ENCODE assay signal across 15 cellular contexts in the genomic region with DNA sequence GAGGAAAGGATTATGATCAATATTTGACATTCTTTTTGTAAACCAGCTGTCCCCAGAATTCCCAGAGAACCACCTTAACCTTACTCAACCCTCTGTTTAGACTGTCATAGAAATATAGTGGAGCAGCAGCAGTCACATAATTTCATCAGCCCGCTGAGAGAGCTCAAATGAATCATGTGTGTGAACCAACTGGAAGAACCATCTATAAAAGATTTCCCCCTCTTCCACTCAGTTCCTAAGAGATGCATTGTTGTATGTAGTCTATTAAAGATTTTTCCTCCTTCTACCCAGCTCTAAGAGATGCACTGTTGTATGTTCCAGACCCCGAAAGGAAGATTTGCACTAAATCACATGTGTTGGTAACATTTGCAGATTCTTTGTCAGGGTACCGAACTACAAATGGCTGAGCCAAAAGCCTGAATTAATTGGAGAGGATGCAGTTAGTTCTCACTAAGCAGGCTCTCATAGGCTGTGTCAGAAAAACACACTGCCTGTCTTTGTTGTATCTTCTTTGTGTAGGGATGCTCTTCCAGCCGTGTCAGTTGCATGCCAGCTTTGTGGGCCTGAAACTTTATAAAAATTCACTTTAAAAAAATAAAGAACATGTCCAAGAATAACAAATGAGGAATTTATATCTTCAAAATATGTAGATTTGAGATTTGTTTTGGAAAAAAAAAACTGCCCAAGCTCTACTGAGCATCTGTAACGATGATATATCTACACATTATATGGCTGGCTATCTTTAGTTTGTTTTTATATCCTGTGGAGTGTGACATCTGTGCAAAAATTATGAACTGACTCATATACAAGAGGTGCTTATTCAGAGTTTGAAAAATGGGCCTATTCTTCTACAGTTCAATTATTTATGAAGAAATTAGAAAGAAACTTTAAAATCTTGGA.
DNase-seq lines count a peak whose midpoint lies in the region; ATAC-seq, FAIRE-seq and TF ChIP-seq lines count a peak whose summit lies in the region.
"Had no signal": no experiment of that assay in that cellular context is flagged by ENCODE, and none has a peak within 500 bp of the region (broad histone marks: within the 10 kb centered on the region; RNA-seq: fewer than 3 reads in every experiment).

No MANE protein-coding gene starts in this region.

- no peaks in the 10 kb centered on the region for H4K20me1 ChIP-seq in astrocyte (ENCODE audit: insufficient read depth, low read length)

- H3K36me3 ChIP-seq in astrocyte (ENCODE audit: insufficient read depth, low read length), result no peaks in the 10 kb centered on the region
- H3K36me3 ChIP-seq in skeletal muscle satellite cell (ENCODE audit: insufficient read depth, low read length), result no peaks in the 10 kb centered on the region
- no peaks in the 10 kb centered on the region for H3K36me3 ChIP-seq in heart right ventricle
- H3K36me3 ChIP-seq: lower lobe of right lung, sigmoid colon had no signal

- H3K9ac ChIP-seq in astrocyte (ENCODE audit: low read length) (no peak overlapping the region), skeletal muscle satellite cell (ENCODE audit: low read depth, low read length) (no peak overlapping the region)

- H3K27me3 ChIP-seq in astrocyte (ENCODE audit: insufficient read depth, low read length) (no peaks in the 10 kb centered on the region), skeletal muscle satellite cell (ENCODE audit: control insufficient read depth, insufficient read depth, low read length) (no peaks in the 10 kb centered on the region), heart right ventricle (no peaks in the 10 kb centered on the region)
- H3K27me3 ChIP-seq: sigmoid colon had no signal

- H3K4me1 ChIP-seq in astrocyte (ENCODE audit: insufficient read depth, low read length) (peaks cover 12% of the 10 kb centered on the region), skeletal muscle satellite cell (ENCODE audit: control insufficient read depth, insufficient read depth, low read length) (peaks cover 10% of the 10 kb centered on the region), heart right ventricle (no peaks in the 10 kb centered on the region)
- H3K4me1 ChIP-seq: lower lobe of right lung, sigmoid colon had no signal

- H3K4me3 ChIP-seq in astrocyte (ENCODE audit: insufficient read depth, low read depth, low read length) (no peak overlapping the region), skeletal muscle satellite cell (ENCODE audit: low read length) (no peak overlapping the region), heart right ventricle (no peak overlapping the region)
- H3K4me3 ChIP-seq: lower lobe of right lung, sigmoid colon had no signal

- H3K4me3 Mint-ChIP-seq in astrocyte (ENCODE audit: unreplicated experiment), result no peak overlapping the region
- no peak overlapping the region for H3K4me3 Mint-ChIP-seq in T-helper 17 cell
- H3K4me3 Mint-ChIP-seq: nephron progenitor cell had no signal

- H3K4me2 ChIP-seq in astrocyte (ENCODE audit: low read length) (peak overlapping the region; percentile 44), skeletal muscle satellite cell (ENCODE audit: low read length) (peak overlapping the region; percentile 13)

- H3K9me3 Mint-ChIP-seq in astrocyte (ENCODE audit: unreplicated experiment), result no peaks in the 10 kb centered on the region
- H3K9me3 Mint-ChIP-seq: nephron progenitor cell had no signal

- intact Hi-C loops in heart right ventricle (cut with DNase I), result no loop called here

- no peak overlapping the region for H3K27ac Mint-ChIP-seq in astrocyte (ENCODE audit: unreplicated experiment)
- no peak overlapping the region for H3K27ac Mint-ChIP-seq in T-helper 17 cell
- H3K27ac Mint-ChIP-seq: nephron progenitor cell had no signal

- FAIRE-seq in astrocyte (lab: Jason Lieb, UNC), result no peak

- H3K27me3 Mint-ChIP-seq in astrocyte (ENCODE audit: low read depth, unreplicated experiment) (no peaks in the 10 kb centered on the region), T-helper 17 cell (no peaks in the 10 kb centered on the region)

- H3K36me3 Mint-ChIP-seq in astrocyte (ENCODE audit: low read depth, unreplicated experiment), result no peaks in the 10 kb centered on the region
- H3K36me3 Mint-ChIP-seq in T-helper 17 cell (ENCODE audit: low read depth), result no peaks in the 10 kb centered on the region

- DNase-seq in NCI-H748 (lab: John Stamatoyannopoulos, UW; ENCODE audit: unreplicated experiment) (peak; percentile 52), NCI-H748 treated with DMSO at 0.1 percent for 48 hours (lab: John Stamatoyannopoulos, UW) (no peak), astrocyte (ENCODE audit: low read depth) (peak; percentile 81), glomerular visceral epithelial cell (ENCODE audit: extremely low spot score) (peak; percentile 48), heart right ventricle (no peak), AML-193 (lab: John Stamatoyannopoulos, UW) (no peak), T-helper 17 cell (no peak)
- DNase-seq: lower lobe of right lung; nephron progenitor cell; PC-3; sigmoid colon; stimulated activated CD4-positive, alpha-beta T cell treated with anti-CD3 and anti-CD28 coated beads, Interleukin-4, amount 100 ng/mL, for 4 hours; trophoblast cell had no signal

- no peaks in the 10 kb centered on the region for H3K79me2 ChIP-seq in astrocyte (ENCODE audit: insufficient read depth, low read length)

- ATAC-seq in heart right ventricle (no peak), T-helper 17 cell (no peak)
- ATAC-seq: lower lobe of right lung, PC-3 had no signal

- H2AFZ ChIP-seq in astrocyte (ENCODE audit: low read depth, low read length), result no peak overlapping the region

- H3K27ac ChIP-seq in astrocyte (ENCODE audit: low read depth, low read length) (peak overlapping the region; percentile 17), heart right ventricle (no peak overlapping the region)
- H3K27ac ChIP-seq: lower lobe of right lung, sigmoid colon, VCaP had no signal

- H3K4me1 Mint-ChIP-seq in astrocyte (ENCODE audit: low read depth, unreplicated experiment) (peaks cover 4% of the 10 kb centered on the region), T-helper 17 cell (no peaks in the 10 kb centered on the region)
- H3K4me1 Mint-ChIP-seq: nephron progenitor cell had no signal

- H3K9me3 ChIP-seq in astrocyte (ENCODE audit: insufficient read depth, low read depth, low read length), result no peaks in the 10 kb centered on the region
- no peaks in the 10 kb centered on the region for H3K9me3 ChIP-seq in skeletal muscle satellite cell (replicated peaks; ENCODE audit: low read length)
- H3K9me3 ChIP-seq in heart right ventricle, result no peaks in the 10 kb centered on the region
- no peaks in the 10 kb centered on the region for H3K9me3 ChIP-seq in T-helper 17 cell (ENCODE audit: control insufficient read depth, low read length, poor library complexity, severe bottlenecking)
- H3K9me3 ChIP-seq: lower lobe of right lung, sigmoid colon had no signal

- no peak for TF ChIP-seq CTCF in astrocyte (IDR thresholded peaks at IDR 0.05; ENCODE audit: insufficient read depth, low read depth, low read length)
- TF ChIP-seq CTCF in heart right ventricle (IDR thresholded peaks at IDR 0.05), result no peak

- WGBS in heart right ventricle, 2 donors, result 52 to 74% methylated on average over 5 of the region's 5 CpGs

Comparison
In these comparisons a context has a peak if more than half of its experiments do, and no peak if none do; other contexts are left out.
1. DNase-seq: peak in NCI-H748 (single experiment), astrocyte (single experiment) and glomerular visceral epithelial cell (single experiment); none in NCI-H748 treated with DMSO at 0.1 percent for 48 hours (single experiment), heart right ventricle (0 of 2), AML-193 (0 of 2) and T-helper 17 cell (0 of 3).